Comparison of ENCODE assay signal across 28 cellular contexts in the genomic region with DNA sequence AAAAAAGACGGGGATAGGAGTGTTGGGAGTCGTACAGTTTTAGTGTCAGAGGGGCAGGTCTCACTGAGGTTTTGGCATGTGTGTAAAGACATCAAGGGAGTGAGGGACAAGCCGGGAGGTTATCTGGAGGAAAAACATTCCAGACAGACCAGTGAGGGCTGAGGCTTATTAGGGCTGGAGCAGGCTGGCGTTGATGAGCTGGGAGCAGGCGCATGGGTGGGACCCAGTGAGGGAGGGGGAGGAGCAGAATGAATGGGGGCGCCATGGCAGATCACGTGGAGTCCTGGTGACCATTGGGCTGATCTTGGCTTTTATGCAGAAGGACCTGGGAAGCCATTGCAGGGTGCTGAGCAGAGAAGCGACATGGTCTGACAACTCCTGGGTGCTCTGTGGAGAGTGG.
A peak's percentile ranks its signal among the peaks of the same experiment; 100 is the strongest.
DNase-seq lines count a peak whose midpoint lies in the region; ATAC-seq, FAIRE-seq and TF ChIP-seq lines count a peak whose summit lies in the region.
"Had no signal": no experiment of that assay in that cellular context is flagged by ENCODE, and none has a peak within 500 bp of the region (broad histone marks: within the 10 kb centered on the region; RNA-seq: fewer than 3 reads in every experiment).

No MANE protein-coding gene starts in this region.

- DNase-seq in CD14-positive monocyte (ENCODE audit: low spot score) (no peak), left cardiac atrium (no peak), AG08395 (ENCODE audit: low spot score) (no peak), NCI-H2029 treated with DMSO at 0.1 percent for 48 hours (lab: John Stamatoyannopoulos, UW) (no peak), GM12892 (ENCODE audit: insufficient read length) (no peak)
- DNase-seq in NK-92 treated with Interleukin-12 subunit alpha and Interleukin-12 subunit beta, amount 100 ng/mL, for 24 hours (lab: John Stamatoyannopoulos, UW), result no peak
- DNase-seq: activated CD4-positive, CD25-positive, alpha-beta regulatory T cell; activated CD8-positive, alpha-beta memory T cell treated with anti-CD3 and anti-CD28 coated beads, Interleukin-2, amount 10 ng/mL, durations not matched to agents 7 days and 5 days; activated T-cell treated with anti-CD3 and anti-CD28 coated beads, Interleukin-2, amount 50 U/mL, for 4 hours; AML-193; brain microvascular endothelial cell; CD4-positive, alpha-beta T cell; effector CD4-positive, alpha-beta T cell; NCI-H1092; NCI-H187; NCI-H2171 treated with DMSO at 0.1 percent for 48 hours; NCI-H510A; stimulated activated CD4-positive, alpha-beta T cell treated with anti-CD3 and anti-CD28 coated beads, Interleukin-4, amount 100 ng/mL, for 1 hour; trophoblast cell had no signal

- FAIRE-seq in GM12892 (lab: Jason Lieb, UNC), result no peak
- FAIRE-seq: A204.1, D721Med, GM19239, H54 had no signal

- no peak for TF ChIP-seq CTCF in CD14-positive monocyte (IDR thresholded peaks at IDR 0.05)
- no peak for TF ChIP-seq CTCF in brain (conservative IDR thresholded peaks at IDR 0.05)

- intact Hi-C loops in CD14-positive monocyte (cut with micrococcal nuclease) (no loop called here), left cardiac atrium (cut with DNase I) (no loop called here)

- H3K4me3 Mint-ChIP-seq in CD14-positive monocyte (no peak overlapping the region), brain (no peak overlapping the region)
- H3K4me3 Mint-ChIP-seq: activated CD8-positive, alpha-beta memory T cell treated with anti-CD3 and anti-CD28 coated beads, Interleukin-2, amount 10 ng/mL, durations not matched to agents 7 days and 5 days; activated T-cell treated with anti-CD3 and anti-CD28 coated beads, Interleukin-2, amount 50 U/mL, for 4 hours; CD4-positive, alpha-beta T cell; IgD-negative memory B cell; mesothelial cell of epicardium had no signal

- H3K27ac ChIP-seq in temporal lobe (ENCODE audit: low read depth, low read length), result peak overlapping the region; percentile 10
- H3K27ac ChIP-seq: brain microvascular endothelial cell had no signal

- H3K27ac Mint-ChIP-seq in CD14-positive monocyte (peak overlapping the region in 4 of 7 donors; percentile 9 to 51 (median 30)), brain (peak overlapping the region in 3 of 5 experiments; percentile 23 to 50 (median 40))
- H3K27ac Mint-ChIP-seq: activated CD8-positive, alpha-beta memory T cell treated with anti-CD3 and anti-CD28 coated beads, Interleukin-2, amount 10 ng/mL, durations not matched to agents 7 days and 5 days; CD4-positive, alpha-beta T cell; IgD-negative memory B cell; mesothelial cell of epicardium; progenitor cell of endocrine pancreas had no signal

- H3K27me3 Mint-ChIP-seq in CD14-positive monocyte (ENCODE audit: low read depth in 3 of 3), result no peaks in the 10 kb centered on the region
- H3K27me3 Mint-ChIP-seq in brain, result no peaks in the 10 kb centered on the region
- H3K27me3 Mint-ChIP-seq: activated CD8-positive, alpha-beta memory T cell treated with anti-CD3 and anti-CD28 coated beads, Interleukin-2, amount 10 ng/mL, durations not matched to agents 7 days and 5 days; CD4-positive, alpha-beta T cell; IgD-negative memory B cell had no signal

- H3K4me1 Mint-ChIP-seq in CD14-positive monocyte (peaks cover 23% of the 10 kb centered on the region), brain (peaks cover 36% of the 10 kb centered on the region)
- H3K4me1 Mint-ChIP-seq: activated CD8-positive, alpha-beta memory T cell treated with anti-CD3 and anti-CD28 coated beads, Interleukin-2, amount 10 ng/mL, durations not matched to agents 7 days and 5 days; IgD-negative memory B cell; mesothelial cell of epicardium had no signal

- H3K36me3 Mint-ChIP-seq in CD14-positive monocyte, result peaks cover 0 to 2% of the 10 kb centered on the region in 2 donors
- no peaks in the 10 kb centered on the region for H3K36me3 Mint-ChIP-seq in brain
- H3K36me3 Mint-ChIP-seq: activated CD8-positive, alpha-beta memory T cell treated with anti-CD3 and anti-CD28 coated beads, Interleukin-2, amount 10 ng/mL, durations not matched to agents 7 days and 5 days; mesothelial cell of epicardium had no signal

- peak; percentile 37 to 48 for ATAC-seq in left cardiac atrium
- ATAC-seq: activated CD8-positive, alpha-beta memory T cell treated with anti-CD3 and anti-CD28 coated beads, Interleukin-2, amount 10 ng/mL, durations not matched to agents 7 days and 5 days; activated T-cell treated with anti-CD3 and anti-CD28 coated beads, Interleukin-2, amount 50 U/mL, for 4 hours had no signal

- no peak for TF ChIP-seq POLR2A in GM12892 (IDR thresholded peaks at IDR 0.05; ENCODE audit: low read depth, low read length)

- H3K9me3 Mint-ChIP-seq in CD14-positive monocyte (no peaks in the 10 kb centered on the region), brain (peaks cover 2 to 11% (median 5%) of the 10 kb centered on the region in 5 experiments)
